9 cellular contexts compared by ENCODE assay signal in the genomic region with DNA sequence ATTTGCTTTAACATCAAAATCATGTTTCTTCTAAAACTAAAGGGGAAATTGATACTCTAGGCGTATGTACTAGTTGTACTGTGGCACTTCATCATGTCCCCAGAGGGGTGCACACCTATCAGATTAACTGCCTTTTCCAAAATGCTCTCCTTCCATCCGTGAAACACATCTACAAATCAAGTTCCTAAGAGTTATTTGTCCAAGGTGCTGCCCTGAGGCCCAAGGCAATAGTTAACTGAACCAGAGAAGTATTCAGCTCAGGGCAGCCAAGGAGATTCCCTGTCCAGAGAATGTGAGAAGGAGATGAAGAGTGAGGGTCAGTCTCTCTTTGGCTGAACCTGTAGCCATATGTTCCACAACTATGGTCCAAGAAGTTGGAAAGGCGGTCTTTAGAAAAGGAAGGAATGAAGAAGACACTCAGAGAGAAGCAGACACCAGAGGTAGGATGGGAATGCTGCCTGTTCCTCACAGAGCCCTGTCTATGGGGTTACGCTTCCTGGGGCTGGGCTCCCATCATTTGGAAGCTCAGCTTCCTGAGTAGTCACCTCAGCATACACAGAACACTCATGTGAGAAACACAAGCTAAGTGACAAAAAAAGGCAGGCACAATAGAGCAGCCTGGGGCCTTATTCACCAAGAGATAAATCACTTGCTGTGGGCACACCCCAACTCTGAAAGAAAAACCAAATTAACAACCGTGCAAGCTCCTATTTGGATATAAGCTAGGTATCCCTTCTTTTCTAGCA. TPM values are rescaled to one million over a fixed set of nuclear protein-coding genes. Genes with fewer than 3 reads are reported as not detected.
DNase-seq lines count a peak whose midpoint lies in the region; ATAC-seq, FAIRE-seq and TF ChIP-seq lines count a peak whose summit lies in the region.
"Had no signal": no experiment of that assay in that cellular context is flagged by ENCODE, and none has a peak within 500 bp of the region (broad histone marks: within the 10 kb centered on the region; RNA-seq: fewer than 3 reads in every experiment).

No MANE protein-coding gene starts in this region.

- H3K23ac ChIP-seq in mesendoderm (ENCODE audit: low read length): no peak overlapping the region

- no peak overlapping the region for H3K4me3 ChIP-seq in kidney (ENCODE audit: low read length in 2 of 2)
- no peak overlapping the region for H3K4me3 ChIP-seq in mesendoderm (ENCODE audit: low read length)

- no peaks in the 10 kb centered on the region for H3K27me3 ChIP-seq in mesendoderm (ENCODE audit: insufficient read depth, low read length, poor library complexity)

- no peak for DNase-seq in activated T-cell treated with anti-CD3 and anti-CD28 coated beads, Interleukin-2, amount 50 U/mL, for 4 hours
- no peak for DNase-seq in activated T-cell treated with anti-CD3 and anti-CD28 coated beads, Interleukin-2, amount 50 U/mL, for 48 hours
- DNase-seq in activated naive CD8-positive, alpha-beta T cell treated with anti-CD3 and anti-CD28 coated beads, Interleukin-2, amount 50 U/mL, for 24 hours: no peak
- no peak for DNase-seq in stimulated activated CD4-positive, alpha-beta T cell treated with anti-CD3 and anti-CD28 coated beads, Interleukin-15, amount 100 ng/mL, for 24 hours
- DNase-seq in kidney (no peak), mesendoderm (no peak)

- no peaks in the 10 kb centered on the region for H3K79me2 ChIP-seq in mesendoderm (ENCODE audit: control insufficient read depth, insufficient read depth, low read length)

- H3K27ac ChIP-seq in kidney (ENCODE audit: low read depth in 2 of 2, low read length in 2 of 2) (peak overlapping the region in 1 of 2 donors; percentile 8), mesendoderm (ENCODE audit: low read depth, low read length) (no peak overlapping the region)
- H3K27ac ChIP-seq: VCaP had no signal

- TF ChIP-seq CTCF in kidney (IDR thresholded peaks at IDR 0.05; ENCODE audit: borderline replicate concordance, extremely low read depth, insufficient read depth): no peak

- H2BK120ac ChIP-seq in mesendoderm (ENCODE audit: low read depth, low read length): no peak overlapping the region

- H2BK5ac ChIP-seq in mesendoderm (ENCODE audit: low read length): no peak overlapping the region

- no peak overlapping the region for H3K56ac ChIP-seq in mesendoderm (ENCODE audit: low read length)

- no peak overlapping the region for H4K8ac ChIP-seq in mesendoderm (ENCODE audit: low read depth, low read length)

- H3K36me3 ChIP-seq in kidney (ENCODE audit: control insufficient read depth in 1 of 2, insufficient read depth in 2 of 2, low read length in 2 of 2) (no peaks in the 10 kb centered on the region), mesendoderm (ENCODE audit: control insufficient read depth, insufficient read depth, low read length) (no peaks in the 10 kb centered on the region)

- no peak overlapping the region for H3K9ac ChIP-seq in kidney (ENCODE audit: low read length in 2 of 2)
- no peak overlapping the region for H3K9ac ChIP-seq in mesendoderm (ENCODE audit: low read length)

- peak overlapping the region; percentile 76 for H3K4me3 Mint-ChIP-seq in activated T-cell treated with anti-CD3 and anti-CD28 coated beads, Interleukin-2, amount 50 U/mL, for 4 hours
- H3K4me3 Mint-ChIP-seq in activated naive CD8-positive, alpha-beta T cell treated with anti-CD3 and anti-CD28 coated beads, Interleukin-2, amount 50 U/mL, for 24 hours: peak overlapping the region; percentile 84
- peak overlapping the region; percentile 79 for H3K4me3 Mint-ChIP-seq in stimulated activated memory B cell treated with anti-CD40 and anti-IgM and Interleukin-4, amounts not matched to agents 10 μg/mL and 1 μg/mL and 100 μg/mL, for 72 hours

- no peaks in the 10 kb centered on the region for H3K79me1 ChIP-seq in mesendoderm (ENCODE audit: low read length)

- H3K9me3 ChIP-seq in kidney (ENCODE audit: control insufficient read depth in 1 of 2, low read length in 2 of 2): no peaks in the 10 kb centered on the region

- WGBS in mesendoderm (ENCODE audit: extremely low coverage, insufficient coverage, low lambda C conversion rate): no CpG with 5 or more reads among the region's 5 CpGs

- H3K4me1 Mint-ChIP-seq in activated T-cell treated with anti-CD3 and anti-CD28 coated beads, Interleukin-2, amount 50 U/mL, for 4 hours (ENCODE audit: low read depth): peaks cover 81% of the 10 kb centered on the region
- H3K4me1 Mint-ChIP-seq in activated naive CD8-positive, alpha-beta T cell treated with anti-CD3 and anti-CD28 coated beads, Interleukin-2, amount 50 U/mL, for 24 hours: peaks cover 87% of the 10 kb centered on the region
- H3K4me1 Mint-ChIP-seq in stimulated activated memory B cell treated with anti-CD40 and anti-IgM and Interleukin-4, amounts not matched to agents 10 μg/mL and 1 μg/mL and 100 μg/mL, for 72 hours: peaks cover 77% of the 10 kb centered on the region

- H3K18ac ChIP-seq in mesendoderm (ENCODE audit: low read length): no peak overlapping the region

- H3K9me3 Mint-ChIP-seq in activated T-cell treated with anti-CD3 and anti-CD28 coated beads, Interleukin-2, amount 50 U/mL, for 4 hours: peaks cover 6% of the 10 kb centered on the region
- no peaks in the 10 kb centered on the region for H3K9me3 Mint-ChIP-seq in activated naive CD8-positive, alpha-beta T cell treated with anti-CD3 and anti-CD28 coated beads, Interleukin-2, amount 50 U/mL, for 24 hours
- no peaks in the 10 kb centered on the region for H3K9me3 Mint-ChIP-seq in stimulated activated memory B cell treated with anti-CD40 and anti-IgM and Interleukin-4, amounts not matched to agents 10 μg/mL and 1 μg/mL and 100 μg/mL, for 72 hours

- H3K27ac Mint-ChIP-seq in activated naive CD8-positive, alpha-beta T cell treated with anti-CD3 and anti-CD28 coated beads, Interleukin-2, amount 50 U/mL, for 24 hours: peak overlapping the region; percentile 93
- peak overlapping the region; percentile 90 for H3K27ac Mint-ChIP-seq in stimulated activated memory B cell treated with anti-CD40 and anti-IgM and Interleukin-4, amounts not matched to agents 10 μg/mL and 1 μg/mL and 100 μg/mL, for 72 hours

- H3K4me1 ChIP-seq in kidney (ENCODE audit: control insufficient read depth in 1 of 2, insufficient read depth in 1 of 2, low read depth in 1 of 2, low read length in 2 of 2): peaks cover 0 to 5% of the 10 kb centered on the region in 2 donors
- no peaks in the 10 kb centered on the region for H3K4me1 ChIP-seq in mesendoderm (ENCODE audit: control insufficient read depth, low read depth, low read length)

- ATAC-seq in activated T-cell treated with anti-CD3 and anti-CD28 coated beads, Interleukin-2, amount 50 U/mL, for 4 hours: peak; percentile 65 to 73
- ATAC-seq in HG03066 (IDR thresholded peaks at IDR 0.05; ENCODE audit: low read depth, unreplicated experiment): peak; percentile 25
- peak; percentile 45 for ATAC-seq in activated naive CD8-positive, alpha-beta T cell treated with anti-CD3 and anti-CD28 coated beads, Interleukin-2, amount 50 U/mL, for 24 hours
- peak; percentile 61 for ATAC-seq in stimulated activated memory B cell treated with anti-CD40 and anti-IgM and Interleukin-4, amounts not matched to agents 10 μg/mL and 1 μg/mL and 100 μg/mL, for 72 hours

- intact Hi-C loops in kidney (cut with DNase I): no loop called here

- no peak overlapping the region for H3K4me2 ChIP-seq in mesendoderm (ENCODE audit: low read length)

- no peak overlapping the region for H2AK5ac ChIP-seq in mesendoderm (ENCODE audit: low read length)

- peaks cover 7% of the 10 kb centered on the region for H3K36me3 Mint-ChIP-seq in activated T-cell treated with anti-CD3 and anti-CD28 coated beads, Interleukin-2, amount 50 U/mL, for 4 hours (ENCODE audit: insufficient read depth)
- H3K36me3 Mint-ChIP-seq in activated naive CD8-positive, alpha-beta T cell treated with anti-CD3 and anti-CD28 coated beads, Interleukin-2, amount 50 U/mL, for 24 hours (ENCODE audit: low read depth): peaks cover 8% of the 10 kb centered on the region
- no peaks in the 10 kb centered on the region for H3K36me3 Mint-ChIP-seq in stimulated activated memory B cell treated with anti-CD40 and anti-IgM and Interleukin-4, amounts not matched to agents 10 μg/mL and 1 μg/mL and 100 μg/mL, for 72 hours

- H2BK15ac ChIP-seq in mesendoderm (replicated peaks; ENCODE audit: low read depth): no peak overlapping the region

- H3K4ac ChIP-seq in mesendoderm (ENCODE audit: low read depth, low read length): no peak overlapping the region

- H3K27me3 Mint-ChIP-seq in activated T-cell treated with anti-CD3 and anti-CD28 coated beads, Interleukin-2, amount 50 U/mL, for 4 hours (ENCODE audit: low read depth): no peaks in the 10 kb centered on the region
- H3K27me3 Mint-ChIP-seq in activated naive CD8-positive, alpha-beta T cell treated with anti-CD3 and anti-CD28 coated beads, Interleukin-2, amount 50 U/mL, for 24 hours: no peaks in the 10 kb centered on the region
- no peaks in the 10 kb centered on the region for H3K27me3 Mint-ChIP-seq in stimulated activated memory B cell treated with anti-CD40 and anti-IgM and Interleukin-4, amounts not matched to agents 10 μg/mL and 1 μg/mL and 100 μg/mL, for 72 hours

- FAIRE-seq in kidney (lab: Jason Lieb, UNC): no peak

- no peak overlapping the region for H4K5ac ChIP-seq in mesendoderm (ENCODE audit: low read length)

RNA-seq across cellular contexts. Expression of gene ANKRD44, which starts 55.6 kb away (rescaled TPM):
- 10 to 100 TPM; 75.0 to 91.5 (median 78.3) TPM for total RNA-seq in activated T-cell treated with anti-CD3 and anti-CD28 coated beads, Interleukin-2, amount 50 U/mL, for 4 hours
- 39.2 TPM for total RNA-seq in kidney
- polyA plus RNA-seq in kidney (ENCODE audit: insufficient read depth, low read depth, low replicate concordance): 2.2 TPM
- polyA plus RNA-seq in mesendoderm (2013, experiment 1 of 2): 0.53 TPM
- polyA plus RNA-seq in mesendoderm (2013, experiment 2 of 2): 1.1 TPM
